Comparison of ENCODE assay signal across 8 cellular contexts in the genomic region with DNA sequence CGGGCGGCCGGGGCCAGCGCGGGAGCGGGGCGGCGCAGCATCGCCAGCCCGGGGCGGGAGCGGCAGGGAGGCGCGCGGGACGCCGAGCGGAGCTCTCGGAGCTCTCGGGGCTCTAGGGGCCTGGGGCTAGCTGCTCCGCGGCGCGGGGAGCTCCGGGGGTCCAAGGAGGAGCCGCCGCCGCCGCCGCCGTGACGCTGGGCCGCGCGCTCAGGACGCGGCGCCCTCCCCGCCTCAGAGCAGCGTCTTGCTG. TPM values are rescaled to one million over a fixed set of nuclear protein-coding genes. Genes with fewer than 3 reads are reported as not detected.
DNase-seq lines count a peak whose midpoint lies in the region; ATAC-seq, FAIRE-seq and TF ChIP-seq lines count a peak whose summit lies in the region.

No MANE protein-coding gene starts in this region.

- ATAC-seq in A549 (peak in 1 of 2 experiments; percentile 6; a peak in 1 of 6 replicates), GM21526 (IDR thresholded peaks at IDR 0.05; ENCODE audit: low FRiP score, unreplicated experiment) (peak; percentile 8), gastrocnemius medialis (peak; percentile 24 to 34)

- TF ChIP-seq EP300 in A549 (IDR thresholded peaks at IDR 0.05): no peak

- H3K4me1 ChIP-seq in A549: peaks cover 48% of the 10 kb centered on the region
- H3K4me1 ChIP-seq in Peyer's patch: peaks cover 0 to 50% (median 9%) of the 10 kb centered on the region in 4 donors
- H3K4me1 ChIP-seq in gastrocnemius medialis: peaks cover 32 to 38% of the 10 kb centered on the region in 2 donors

- H3K36me3 ChIP-seq in Peyer's patch (no peaks in the 10 kb centered on the region), gastrocnemius medialis (no peaks in the 10 kb centered on the region)

- peak overlapping the region; percentile 99 for H3K4me3 ChIP-seq in A549
- peak overlapping the region; percentile 84 to 97 (median 94) for H3K4me3 ChIP-seq in Peyer's patch
- peak overlapping the region; percentile 84 for H3K4me3 ChIP-seq in fibroblast of villous mesenchyme (ENCODE audit: low read depth, low read length)
- H3K4me3 ChIP-seq in gastrocnemius medialis: peak overlapping the region; percentile 81 to 89 (median 84)

- in situ Hi-C loops in gastrocnemius medialis (cut with MboI; ENCODE audit: low sequenced_read_pairs in 4 of 4): no loop called here

- no peaks in the 10 kb centered on the region for H3K27me3 ChIP-seq in Peyer's patch
- H3K27me3 ChIP-seq in gastrocnemius medialis: no peaks in the 10 kb centered on the region

- peak; percentile 69; the same call in 1 of the 2 replicates for TF ChIP-seq POLR2A in A549 (IDR thresholded peaks at IDR 0.05; ENCODE audit: low read length)
- peak; percentile 37 to 63 for TF ChIP-seq POLR2A in Peyer's patch (IDR thresholded peaks at IDR 0.05)
- TF ChIP-seq POLR2A in gastrocnemius medialis (IDR thresholded peaks at IDR 0.05): peak in 1 of 2 donors; percentile 34

- H3K27ac ChIP-seq in A549 (peak overlapping the region; percentile 96 to 100), Peyer's patch (peak overlapping the region; percentile 79 to 98 (median 91)), gastrocnemius medialis (peak overlapping the region; percentile 61 to 99 (median 87))

- DNase-seq in A549 (ENCODE audit: low read depth in 1 of 2, low spot score in 1 of 2) (no peak), Peyer's patch (no peak), fibroblast of villous mesenchyme (ENCODE audit: low read depth) (no peak), gastrocnemius medialis (no peak), SKM-1 treated with dmso at 0.1 percent for 144 hours (lab: John Stamatoyannopoulos, UW; ENCODE audit: unreplicated experiment) (no peak), NCI-H2227 (lab: John Stamatoyannopoulos, UW; ENCODE audit: unreplicated experiment) (no peak), GM19239 (ENCODE audit: insufficient read length, low spot score) (no peak)

- POLR2A ChIA-PET in A549 (lab: Yijun Ruan, JAX): no interaction called here

- WGBS in A549 (ENCODE audit: missing lambda C conversion rate): no CpG with 5 or more reads among the region's 40 CpGs

- H3K4me2 ChIP-seq in A549: peak overlapping the region; percentile 97

- no peak for TF ChIP-seq RAD21 in A549 (conservative IDR thresholded peaks at IDR 0.05 in 1 of 2, IDR thresholded peaks at IDR 0.05 in 1 of 2)

- intact Hi-C loops in gastrocnemius medialis (cut with DNase I; ENCODE audit: low total_unique reads): loop anchor here (10.0 kb wide), 1 partner anchor 229 kb away; no protein-coding TSS in a partner anchor

- TF ChIP-seq CTCF in A549 (IDR thresholded peaks at IDR 0.05) (no peak), Peyer's patch (IDR thresholded peaks at IDR 0.05) (no peak), fibroblast of villous mesenchyme (IDR thresholded peaks at IDR 0.05; ENCODE audit: insufficient read depth, low read depth, low read length) (no peak), gastrocnemius medialis (IDR thresholded peaks at IDR 0.05 in 4 of 5, conservative IDR thresholded peaks at IDR 0.05 in 1 of 5) (no peak)

- H3K9me3 ChIP-seq in A549 (no peaks in the 10 kb centered on the region), Peyer's patch (no peaks in the 10 kb centered on the region), gastrocnemius medialis (no peaks in the 10 kb centered on the region)

- CTCF ChIA-PET in A549 (lab: Yijun Ruan, JAX): no interaction called here

- FAIRE-seq in A549 (lab: Jason Lieb, UNC) (no peak), GM19239 (lab: Jason Lieb, UNC) (no peak)

TF ChIP-seq in A549, 52 proteins besides CTCF, POLR2A, EP300 and RAD21:
- TF ChIP-seq JUN (IDR thresholded peaks at IDR 0.05) (peak; percentile 40 to 80; a peak in 3 of 5 replicates), TFCP2L1 (CRISPR knock-in tag; IDR thresholded peaks at IDR 0.05) (no peak), JUNB (IDR thresholded peaks at IDR 0.05) (no peak)

RNA-seq across cellular contexts. Expression of gene CLSTN1, which starts 0.1 kb away (rescaled TPM):
- polyA plus RNA-seq in A549 (2011; rRNA removed): 27.3 and 42.9 TPM in 2 replicates
- 30.1 and 33.3 TPM in 2 replicates for polyA plus RNA-seq in A549 (2012; cell fraction: cytosol; rRNA removed)
- 98.4 and 100 TPM in 2 replicates for polyA plus RNA-seq in A549 (2012; cell fraction: nucleus; rRNA removed)
- 50.8 to 57.5 TPM (median 56.1 TPM) in 3 replicates for polyA plus RNA-seq in A549 (2017; fragmentation: RNase III; extraction: RNeasy Plus Mini Kit Qiagen cat#74134 plus additional on column Dnase treatment)
- 35.7 and 40.2 TPM in 2 replicates for polyA minus RNA-seq in A549 (2011; rRNA and poly(A)+ RNA removed)
- total RNA-seq in Peyer's patch: 100 to 1,000 TPM in 2 of 4 donors, 10 to 100 TPM in 2; 47.9 to 107 (median 103) TPM
- total RNA-seq in fibroblast of villous mesenchyme: 90.2 and 126 TPM in 2 replicates
- total RNA-seq in gastrocnemius medialis: 10 to 100 TPM in 3 of 4 donors, 1 to 10 TPM in 1; 8.5 to 25.7 (median 22.0) TPM
